21 cellular contexts compared by ENCODE assay signal in genomic region chr16:87701066-87701425, GRCh38.
DNase-seq lines count a peak whose midpoint lies in the region; ATAC-seq, FAIRE-seq and TF ChIP-seq lines count a peak whose summit lies in the region.
"Had no signal": no experiment of that assay in that cellular context is flagged by ENCODE, and none has a peak within 500 bp of the region (broad histone marks: within the 10 kb centered on the region; RNA-seq: fewer than 3 reads in every experiment).

No MANE protein-coding gene starts in this region.

- ATAC-seq in CD4-positive, alpha-beta T cell (ENCODE audit: poor library complexity) = no peak
- ATAC-seq in effector memory CD8-positive, alpha-beta T cell (replicated peaks) = no peak
- ATAC-seq: gastroesophageal sphincter had no signal

- H3K9me2 ChIP-seq in OCI-LY7 (ENCODE audit: insufficient read depth, low read length) = no peaks in the 10 kb centered on the region
- H3K9me2 ChIP-seq: SK-N-SH had no signal

- H3K4me3 ChIP-seq in OCI-LY7 (ENCODE audit: low read depth, low read length, poor library complexity, severe bottlenecking) (peak overlapping the region; percentile 52), testis (no peak overlapping the region), esophagus squamous epithelium (no peak overlapping the region)
- H3K4me3 ChIP-seq: gastroesophageal sphincter, stomach, upper lobe of left lung had no signal

- TF ChIP-seq CTCF in CD4-positive, alpha-beta T cell (IDR thresholded peaks at IDR 0.05) = no peak
- TF ChIP-seq CTCF in OCI-LY7 (conservative IDR thresholded peaks at IDR 0.05; ENCODE audit: low read length) = no peak
- no peak for TF ChIP-seq CTCF in testis (IDR thresholded peaks at IDR 0.05)
- TF ChIP-seq CTCF in esophagus squamous epithelium (IDR thresholded peaks at IDR 0.05) = no peak

- DNase-seq in NCI-H2107 treated with DMSO at 0.1 percent for 48 hours (lab: John Stamatoyannopoulos, UW; ENCODE audit: unreplicated experiment) (peak; percentile 59), NCI-H2107 (lab: John Stamatoyannopoulos, UW) (no peak), OCI-LY7 (ENCODE audit: low spot score) (peak; percentile 96), testis (no peak), esophagus squamous epithelium (lab: John Stamatoyannopoulos, UW) (no peak), RCC 7860 (ENCODE audit: low spot score) (no peak)
- DNase-seq in CD4-positive, alpha-beta T cell = no peak
- DNase-seq in effector memory CD8-positive, alpha-beta T cell = no peak
- DNase-seq: activated T-cell treated with anti-CD3 and anti-CD28 coated beads, Interleukin-2, amount 50 U/mL, for 1 hour; amygdala; caudate nucleus; kidney glomerular epithelial cell; mammary epithelial cell; NCI-H2227 treated with DMSO at 0.1 percent for 48 hours; SK-N-SH; stomach had no signal

- 95 to 99% methylated on average over 10 to 11 of the region's 11 CpGs for WGBS in testis, 2 donors
- 75 to 76% methylated on average over 3 to 10 of the region's 11 CpGs for WGBS in esophagus squamous epithelium, 2 donors

- no TSS peak for BruUV-seq in OCI-LY7 (replicated peaks; lab: Mats Ljungman, UMichigan)

- H3K27me3 ChIP-seq in CD4-positive, alpha-beta T cell (ENCODE audit: control insufficient read depth, insufficient read depth, low read length) = no peaks in the 10 kb centered on the region
- no peaks in the 10 kb centered on the region for H3K27me3 ChIP-seq in testis
- H3K27me3 ChIP-seq in esophagus squamous epithelium = no peaks in the 10 kb centered on the region
- H3K27me3 ChIP-seq: gastroesophageal sphincter, stomach, upper lobe of left lung had no signal

- H3K9me3 ChIP-seq in CD4-positive, alpha-beta T cell (ENCODE audit: control insufficient read depth, low read length) = no peaks in the 10 kb centered on the region
- H3K9me3 ChIP-seq in OCI-LY7 (ENCODE audit: low read length) (no peaks in the 10 kb centered on the region), testis (no peaks in the 10 kb centered on the region), esophagus squamous epithelium (no peaks in the 10 kb centered on the region)
- H3K9me3 ChIP-seq: gastroesophageal sphincter, SK-N-SH, stomach, upper lobe of left lung had no signal

- TF ChIP-seq POLR2A in testis (IDR thresholded peaks at IDR 0.05) (no peak), esophagus squamous epithelium (IDR thresholded peaks at IDR 0.05) (no peak)

- peaks cover 3% of the 10 kb centered on the region; the same call in 1 of the 2 replicates for H3K79me2 ChIP-seq in OCI-LY7 (ENCODE audit: insufficient read depth, low read depth, low read length)

- H3K36me3 Mint-ChIP-seq in CD4-positive, alpha-beta T cell (ENCODE audit: low read depth) = peaks cover 19% of the 10 kb centered on the region
- peaks cover 3% of the 10 kb centered on the region for H3K36me3 Mint-ChIP-seq in effector memory CD8-positive, alpha-beta T cell (ENCODE audit: insufficient read depth)

- FAIRE-seq in RCC 7860 (lab: Jason Lieb, UNC) = no peak

- no peak overlapping the region for H2AFZ ChIP-seq in OCI-LY7 (ENCODE audit: low read length)

- POLR2A ChIA-PET in CD4-positive, alpha-beta T cell (lab: Charles Lee) = interaction anchor here (2.8 kb wide), 1 partner anchor 12 kb away, joined by 11 read pairs; no protein-coding TSS in a partner anchor
- POLR2A ChIA-PET in OCI-LY7 (lab: Charles Lee) = interaction anchor here (0.6 to 2.2 kb wide), 6 partner anchors 9 to 346 kb away, joined by 3 to 12 read pairs (median 6); no protein-coding TSS in a partner anchor

- peaks cover 54% of the 10 kb centered on the region for H3K4me1 Mint-ChIP-seq in CD4-positive, alpha-beta T cell (ENCODE audit: low read depth)
- H3K4me1 Mint-ChIP-seq in effector memory CD8-positive, alpha-beta T cell (ENCODE audit: low read depth in 2 of 2) = peaks cover 36 to 42% of the 10 kb centered on the region in 2 donors

- peak overlapping the region; percentile 70 for H3K4me2 ChIP-seq in OCI-LY7 (ENCODE audit: low read length)
- H3K4me2 ChIP-seq: SK-N-SH had no signal

- H3K27ac ChIP-seq in CD4-positive, alpha-beta T cell (ENCODE audit: low read depth, low read length) = peak overlapping the region; percentile 41
- H3K27ac ChIP-seq in OCI-LY7 (ENCODE audit: low read depth, low read length, poor library complexity, severe bottlenecking) (peak overlapping the region; percentile 99), testis (no peak overlapping the region), esophagus squamous epithelium (no peak overlapping the region)
- H3K27ac ChIP-seq: 22Rv1, gastroesophageal sphincter, stomach, upper lobe of left lung had no signal

- peaks cover 73% of the 10 kb centered on the region for H3K4me1 ChIP-seq in OCI-LY7 (ENCODE audit: insufficient read depth, low read length, poor library complexity, severe bottlenecking)
- peaks cover 25% of the 10 kb centered on the region for H3K4me1 ChIP-seq in testis
- peaks cover 0 to 12% (median 0%) of the 10 kb centered on the region in 3 donors for H3K4me1 ChIP-seq in esophagus squamous epithelium
- H3K4me1 ChIP-seq: upper lobe of left lung had no signal

- H3K36me3 ChIP-seq in OCI-LY7 (ENCODE audit: insufficient read depth, low read length) = peaks cover 72% of the 10 kb centered on the region
- H3K36me3 ChIP-seq in testis (ENCODE audit: low read depth, missing control alignments) = no peaks in the 10 kb centered on the region
- H3K36me3 ChIP-seq in esophagus squamous epithelium = peaks cover 0 to 70% (median 5%) of the 10 kb centered on the region in 3 donors

- H3K4me3 Mint-ChIP-seq in CD4-positive, alpha-beta T cell = no peak overlapping the region
- no peak overlapping the region for H3K4me3 Mint-ChIP-seq in effector memory CD8-positive, alpha-beta T cell
- H3K4me3 Mint-ChIP-seq: nephron had no signal

- CTCF ChIA-PET in CD4-positive, alpha-beta T cell (lab: Charles Lee) = no interaction called here
- CTCF ChIA-PET in OCI-LY7 (lab: Charles Lee; ENCODE audit: unreplicated experiment) = interaction anchor here (0.6 to 2.9 kb wide), 3 partner anchors 12 to 164 kb away, joined by 3 to 10 read pairs (median 4); no protein-coding TSS in a partner anchor

- no peaks in the 10 kb centered on the region for H4K20me1 ChIP-seq in OCI-LY7 (ENCODE audit: insufficient read depth, low read length)

- no peaks in the 10 kb centered on the region for H3K27me3 Mint-ChIP-seq in CD4-positive, alpha-beta T cell
- no peaks in the 10 kb centered on the region for H3K27me3 Mint-ChIP-seq in effector memory CD8-positive, alpha-beta T cell
- H3K27me3 Mint-ChIP-seq: progenitor cell of endocrine pancreas had no signal

- H3K9me3 Mint-ChIP-seq in CD4-positive, alpha-beta T cell = no peaks in the 10 kb centered on the region
- no peaks in the 10 kb centered on the region for H3K9me3 Mint-ChIP-seq in effector memory CD8-positive, alpha-beta T cell
- H3K9me3 Mint-ChIP-seq: nephron had no signal

- H3K27ac Mint-ChIP-seq in CD4-positive, alpha-beta T cell = peak overlapping the region; percentile 85
- H3K27ac Mint-ChIP-seq in effector memory CD8-positive, alpha-beta T cell = peak overlapping the region; percentile 64 to 85
- H3K27ac Mint-ChIP-seq: nephron, progenitor cell of endocrine pancreas had no signal

- intact Hi-C loops in CD4-positive, alpha-beta T cell (cut with DNase I, micrococcal nuclease) = no loop called here
- intact Hi-C loops in OCI-LY7 (cut with micrococcal nuclease; ENCODE audit: unreplicated experiment) = loop anchor here (1.0 to 10.0 kb wide), 9 partner anchors 22 to 1266 kb away; partner anchors contain the start of gene MAP1LC3B
- intact Hi-C loops in testis (cut with DNase I; ENCODE audit: low total_unique reads) = no loop called here
- intact Hi-C loops in esophagus squamous epithelium (cut with DNase I) = no loop called here

Comparison
In these comparisons a context has a peak if more than half of its experiments do, and no peak if none do; other contexts are left out.
1. DNase-seq: peak in NCI-H2107 treated with DMSO at 0.1 percent for 48 hours (single experiment) and OCI-LY7 (single experiment); none in NCI-H2107 (single experiment), CD4-positive, alpha-beta T cell (0 of 10), effector memory CD8-positive, alpha-beta T cell (0 of 3), testis (single experiment), esophagus squamous epithelium (single experiment) and RCC 7860 (single experiment).
2. H3K27ac ChIP-seq: peak in CD4-positive, alpha-beta T cell (single experiment) and OCI-LY7 (single experiment); none in testis (0 of 2) and esophagus squamous epithelium (0 of 4).